In genomic region chr4:168917150-168917779, GRCh38 we compare ENCODE assay signal across 7 cellular contexts.
DNase-seq lines count a peak whose midpoint lies in the region; ATAC-seq and TF ChIP-seq lines count a peak whose summit lies in the region.

No MANE protein-coding gene starts in this region.

- DNase-seq in GM06990 (ENCODE audit: extremely low read depth, insufficient read length) (peak; percentile 8), SW480 (ENCODE audit: low spot score) (peak; percentile 27), hepatocyte (ENCODE audit: low spot score) (peak; percentile 45), type B pancreatic cell (ENCODE audit: extremely low spot score, unreplicated experiment) (no peak)
- peak; percentile 50 for DNase-seq in Jurkat, Clone E6-1 (ENCODE audit: low read depth, low spot score)
- no peak for DNase-seq in activated CD4-positive, CD25-positive, alpha-beta regulatory T cell (lab: John Stamatoyannopoulos, UW)

- WGBS in hepatocyte (ENCODE audit: low lambda C conversion rate, missing lambda C conversion rate) = 63% methylated on average over 8 of the region's 8 CpGs

- H3K9me3 Mint-ChIP-seq in type B pancreatic cell = no peaks in the 10 kb centered on the region

- peaks cover 18% of the 10 kb centered on the region for H3K36me3 Mint-ChIP-seq in type B pancreatic cell

- H3K27me3 ChIP-seq in GM06990 (replicated peaks; ENCODE audit: control insufficient read depth, insufficient read depth, low read length) (no peaks in the 10 kb centered on the region), hepatocyte (no peaks in the 10 kb centered on the region)

- H3K79me2 ChIP-seq in hepatocyte = no peaks in the 10 kb centered on the region

- peaks cover 18% of the 10 kb centered on the region for H3K4me1 Mint-ChIP-seq in type B pancreatic cell (ENCODE audit: unreplicated experiment)

- no peaks in the 10 kb centered on the region for H3K9me3 ChIP-seq in hepatocyte (ENCODE audit: low read depth)

- no peak overlapping the region for H3K27ac ChIP-seq in hepatocyte

- no peak overlapping the region for H3K27ac Mint-ChIP-seq in type B pancreatic cell

- H3K36me3 ChIP-seq in GM06990 (ENCODE audit: control insufficient read depth, insufficient read depth, low read length) (no peaks in the 10 kb centered on the region), hepatocyte (replicated peaks; ENCODE audit: insufficient read depth, low read depth) (no peaks in the 10 kb centered on the region)

- H3K4me3 ChIP-seq in GM06990 (replicated peaks; ENCODE audit: low read depth, low read length) (no peak overlapping the region), hepatocyte (no peak overlapping the region)
- H3K4me3 ChIP-seq in Jurkat, Clone E6-1 (ENCODE audit: low read length) = no peak overlapping the region

- no peak overlapping the region for H3K4me2 ChIP-seq in hepatocyte

- no peak overlapping the region for H3K4me3 Mint-ChIP-seq in type B pancreatic cell

- H3K9me2 ChIP-seq in hepatocyte (replicated peaks; ENCODE audit: insufficient read depth) = no peaks in the 10 kb centered on the region

- no peaks in the 10 kb centered on the region for H4K20me1 ChIP-seq in hepatocyte (ENCODE audit: insufficient read depth, poor library complexity, severe bottlenecking)

- TF ChIP-seq CTCF in GM06990 (IDR thresholded peaks at IDR 0.05; ENCODE audit: insufficient read depth, low read length, poor library complexity, severe bottlenecking) (peak; percentile 51), hepatocyte (IDR thresholded peaks at IDR 0.05; ENCODE audit: poor library complexity) (peak; percentile 72), type B pancreatic cell (conservative IDR thresholded peaks at IDR 0.05) (peak; percentile 85)

- H3K4me1 ChIP-seq in hepatocyte (ENCODE audit: insufficient read depth) = no peaks in the 10 kb centered on the region

- H2AFZ ChIP-seq in hepatocyte = no peak overlapping the region

- no peak for ATAC-seq in GM18870 (IDR thresholded peaks at IDR 0.05; ENCODE audit: unreplicated experiment)

- H3K27me3 Mint-ChIP-seq in type B pancreatic cell = no peaks in the 10 kb centered on the region

Comparison
In these comparisons a context has a peak if more than half of its experiments do, and no peak if none do; other contexts are left out.
1. DNase-seq: peak in GM06990 (single experiment), Jurkat, Clone E6-1 (single experiment), SW480 (single experiment) and hepatocyte (single experiment); none in type B pancreatic cell (single experiment) and activated CD4-positive, CD25-positive, alpha-beta regulatory T cell (0 of 4).
2. Peak in every context shown above with its lines, with median percentiles within 50 percentile points of each other: CTCF ChIP-seq.